13 cellular contexts compared by ENCODE assay signal in the genomic region with DNA sequence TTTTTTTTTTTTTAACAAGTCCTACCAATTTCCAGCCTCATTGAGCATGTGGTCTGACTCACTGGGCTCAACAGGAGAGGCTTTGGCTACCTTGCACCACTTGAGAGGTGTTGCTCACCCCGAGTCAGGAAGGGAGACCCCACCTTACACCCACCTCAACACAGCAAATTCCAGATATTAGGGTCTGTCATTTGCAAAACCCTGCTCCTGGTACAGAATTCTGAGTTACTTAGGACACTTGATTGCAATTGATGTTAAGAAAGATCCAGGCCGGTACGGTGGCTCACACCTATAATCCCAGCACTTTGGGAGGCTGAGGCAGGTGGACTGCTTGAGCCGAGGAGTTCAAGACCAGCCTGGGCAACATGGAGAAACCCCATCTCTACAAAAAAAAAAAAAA. TPM values are rescaled to one million over a fixed set of nuclear protein-coding genes. Genes with fewer than 3 reads are reported as not detected.
DNase-seq lines count a peak whose midpoint lies in the region; ATAC-seq and TF ChIP-seq lines count a peak whose summit lies in the region.
"Had no signal": no experiment of that assay in that cellular context is flagged by ENCODE, and none has a peak within 500 bp of the region (broad histone marks: within the 10 kb centered on the region; RNA-seq: fewer than 3 reads in every experiment).

No MANE protein-coding gene starts in this region.

- H3K4me3 Mint-ChIP-seq in activated B cell treated with CpG ODN at 0.5 μM for 24 hours: no peak overlapping the region
- H3K4me3 Mint-ChIP-seq in stimulated activated memory B cell treated with anti-CD40 and anti-IgM and Interleukin-4, amounts not matched to agents 10 μg/mL and 1 μg/mL and 100 μg/mL, for 72 hours: no peak overlapping the region

- peaks cover 58% of the 10 kb centered on the region for H3K36me3 Mint-ChIP-seq in activated B cell treated with CpG ODN at 0.5 μM for 24 hours (ENCODE audit: low read depth)
- peaks cover 60% of the 10 kb centered on the region for H3K36me3 Mint-ChIP-seq in stimulated activated memory B cell treated with anti-CD40 and anti-IgM and Interleukin-4, amounts not matched to agents 10 μg/mL and 1 μg/mL and 100 μg/mL, for 72 hours

- H3K4me1 Mint-ChIP-seq in activated B cell treated with CpG ODN at 0.5 μM for 24 hours: peaks cover 32% of the 10 kb centered on the region
- H3K4me1 Mint-ChIP-seq in stimulated activated memory B cell treated with anti-CD40 and anti-IgM and Interleukin-4, amounts not matched to agents 10 μg/mL and 1 μg/mL and 100 μg/mL, for 72 hours: peaks cover 29% of the 10 kb centered on the region

- TF ChIP-seq CTCF in activated B cell treated with CpG ODN at 0.5 μM for 24 hours (IDR thresholded peaks at IDR 0.05): no peak

- H3K9me3 Mint-ChIP-seq in activated B cell treated with CpG ODN at 0.5 μM for 24 hours: peaks cover 2% of the 10 kb centered on the region
- H3K9me3 Mint-ChIP-seq in stimulated activated memory B cell treated with anti-CD40 and anti-IgM and Interleukin-4, amounts not matched to agents 10 μg/mL and 1 μg/mL and 100 μg/mL, for 72 hours: no peaks in the 10 kb centered on the region

- H3K27ac ChIP-seq in layer of hippocampus (ENCODE audit: low read depth, low read length): peak overlapping the region; percentile 30

- no peaks in the 10 kb centered on the region for H3K27me3 ChIP-seq in layer of hippocampus (ENCODE audit: control insufficient read depth, insufficient read depth, low read length)

- H3K27ac Mint-ChIP-seq in activated B cell treated with CpG ODN at 0.5 μM for 24 hours: peak overlapping the region; percentile 18
- H3K27ac Mint-ChIP-seq in stimulated activated memory B cell treated with anti-CD40 and anti-IgM and Interleukin-4, amounts not matched to agents 10 μg/mL and 1 μg/mL and 100 μg/mL, for 72 hours: peak overlapping the region; percentile 32

- DNase-seq in HPDE6-E6E7 (ENCODE audit: extremely low spot score): peak; percentile 34
- DNase-seq in activated B cell treated with CpG ODN at 0.5 μM for 24 hours: no peak
- no peak for DNase-seq in activated naive CD4-positive, alpha-beta T cell treated with Interleukin-2 at 50 U/mL for 16 hours
- DNase-seq: COR-L47; effector CD8-positive, alpha-beta T cell; NCI-H1436 treated with DMSO at 0.1 percent for 48 hours; NCI-H774; stimulated activated CD4-positive, alpha-beta T cell treated with anti-CD3 and anti-CD28 coated beads, Interleukin-12 subunit alpha, Interleukin-12 subunit beta, amount 100 ng/mL, for 4 hours; stimulated activated naive CD4-positive, alpha-beta T cell had no signal

- ATAC-seq in activated B cell treated with CpG ODN at 0.5 μM for 24 hours (ENCODE audit: low read depth): no peak
- ATAC-seq in stimulated activated memory B cell treated with anti-CD40 and anti-IgM and Interleukin-4, amounts not matched to agents 10 μg/mL and 1 μg/mL and 100 μg/mL, for 72 hours: no peak
- no peak for ATAC-seq in HG03571 (IDR thresholded peaks at IDR 0.05; ENCODE audit: unreplicated experiment)
- no peak for ATAC-seq in HG02970 (IDR thresholded peaks at IDR 0.05; ENCODE audit: low FRiP score, unreplicated experiment)

- CTCF ChIA-PET in activated B cell treated with CpG ODN at 0.5 μM for 24 hours (lab: Charles Lee): no interaction called here

- intact Hi-C loops in activated B cell treated with CpG ODN at 0.5 μM for 24 hours (cut with micrococcal nuclease): no loop called here

- no peaks in the 10 kb centered on the region for H3K27me3 Mint-ChIP-seq in activated B cell treated with CpG ODN at 0.5 μM for 24 hours
- no peaks in the 10 kb centered on the region for H3K27me3 Mint-ChIP-seq in stimulated activated memory B cell treated with anti-CD40 and anti-IgM and Interleukin-4, amounts not matched to agents 10 μg/mL and 1 μg/mL and 100 μg/mL, for 72 hours

- POLR2A ChIA-PET in activated B cell treated with CpG ODN at 0.5 μM for 24 hours (lab: Charles Lee): interaction anchor here (0.5 to 1.1 kb wide), 4 partner anchors 10 to 1428 kb away, joined by 3 read pairs; no protein-coding TSS in a partner anchor

RNA-seq across cellular contexts. Expression of a gene that starts 14.1 kb away (rescaled TPM):
- 76.7 and 92.7 TPM in 2 replicates for total RNA-seq in activated B cell treated with CpG ODN at 0.5 μM for 24 hours
